ENCODE assay signal across 18 cellular contexts in genomic region chr14:68822964-68823363, GRCh38.
"Had no signal": no experiment of that assay in that cellular context is flagged by ENCODE, and none has a peak within 500 bp of the region (broad histone marks: within the 10 kb centered on the region; RNA-seq: fewer than 3 reads in every experiment).

No MANE protein-coding gene starts in this region.

- H3K27ac ChIP-seq: epithelial cell of prostate, gastroesophageal sphincter, parathyroid adenoma, tibial artery, VCaP had no signal

- H3K9me3 Mint-ChIP-seq: activated naive CD4-positive, alpha-beta T cell treated with anti-CD3 and anti-CD28 coated beads, Interleukin-2, amount 50 U/mL, for 24 hours; stimulated activated effector memory CD8-positive, alpha-beta T cell treated with anti-CD3 and anti-CD28 coated beads, Interleukin-12 subunit alpha, Interleukin-12 subunit beta, amount 100 ng/mL, for 72 hours; T-cell had no signal

- H3K79me2 ChIP-seq: parathyroid adenoma had no signal

- ATAC-seq: gastroesophageal sphincter, left ventricle myocardium superior had no signal

- H3K36me3 ChIP-seq: gastroesophageal sphincter, tibial artery had no signal

- H3K27me3 Mint-ChIP-seq: activated CD4-positive, alpha-beta T cell treated with anti-CD3 and anti-CD28 coated beads for 36 hours; activated naive CD4-positive, alpha-beta T cell treated with anti-CD3 and anti-CD28 coated beads, Interleukin-2, amount 50 U/mL, for 24 hours; T-cell had no signal

- H3K4me3 ChIP-seq: body of pancreas, gastroesophageal sphincter, skin epidermis, tibial artery had no signal

- H3K4me1 ChIP-seq: parathyroid adenoma had no signal

- H3K27ac Mint-ChIP-seq: activated CD4-positive, alpha-beta T cell treated with anti-CD3 and anti-CD28 coated beads for 36 hours; T-cell had no signal

- H3K9me3 ChIP-seq: body of pancreas, gastroesophageal sphincter, tibial artery had no signal

- H3K27me3 ChIP-seq: body of pancreas, gastroesophageal sphincter, tibial artery had no signal

- H3K36me3 Mint-ChIP-seq: activated naive CD4-positive, alpha-beta T cell treated with anti-CD3 and anti-CD28 coated beads, Interleukin-2, amount 50 U/mL, for 24 hours; stimulated activated effector memory CD8-positive, alpha-beta T cell treated with anti-CD3 and anti-CD28 coated beads, Interleukin-12 subunit alpha, Interleukin-12 subunit beta, amount 100 ng/mL, for 72 hours; T-cell had no signal

- DNase-seq: activated CD4-positive, alpha-beta T cell treated with anti-CD3 and anti-CD28 coated beads for 36 hours; activated T-cell treated with anti-CD3 and anti-CD28 coated beads for 4 hours; amniotic stem cell; central memory CD4-positive, alpha-beta T cell; cortex of kidney; effector memory CD4-positive, alpha-beta T cell; kidney; left ventricle myocardium superior; T-cell; tibial artery had no signal

- H2AFZ ChIP-seq: parathyroid adenoma had no signal

- H3K4me3 Mint-ChIP-seq: activated CD4-positive, alpha-beta T cell treated with anti-CD3 and anti-CD28 coated beads for 36 hours; activated naive CD4-positive, alpha-beta T cell treated with anti-CD3 and anti-CD28 coated beads, Interleukin-2, amount 50 U/mL, for 24 hours had no signal
